In the genomic region with DNA sequence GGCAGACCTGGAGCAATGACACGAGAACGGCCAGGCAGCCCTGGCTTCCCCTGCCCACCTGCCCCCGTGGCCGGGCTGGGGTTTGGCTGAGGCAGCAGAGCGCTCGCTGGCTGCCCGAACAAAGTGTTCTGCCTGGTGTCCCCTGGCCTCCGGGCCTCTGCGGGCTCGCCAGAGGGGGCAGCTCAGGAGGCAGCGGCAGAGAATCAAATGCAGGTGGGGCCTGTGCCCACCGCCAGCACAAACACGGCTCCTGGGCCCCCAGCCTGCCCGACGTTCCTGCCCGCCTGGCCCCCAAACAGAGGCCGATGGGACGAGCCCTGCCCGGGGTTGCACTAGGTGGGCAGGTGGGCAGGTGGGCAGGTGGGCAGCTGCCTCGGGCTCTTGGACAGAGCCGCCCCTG, we compare ENCODE assay signal across 29 cellular contexts. TPM values are rescaled to one million over a fixed set of nuclear protein-coding genes. Genes with fewer than 3 reads are reported as not detected.
"Had no signal": no experiment of that assay in that cellular context is flagged by ENCODE, and none has a peak within 500 bp of the region (broad histone marks: within the 10 kb centered on the region; RNA-seq: fewer than 3 reads in every experiment).

No MANE protein-coding gene starts in this region.

- ATAC-seq: activated CD8-positive, alpha-beta T cell treated with anti-CD3 and anti-CD28 coated beads for 36 hours; activated T-cell treated with anti-CD3 and anti-CD28 coated beads, Interleukin-2, amount 50 U/mL, for 72 hours; activated T-helper 17 cell treated with anti-CD3 and anti-CD28 coated beads, Interleukin-2, amount 50 U/mL, for 72 hours; K562 had no signal

- H3K27ac ChIP-seq: brain microvascular endothelial cell, PC-9, RWPE1, SJCRH30, SK-N-MC had no signal

- H3K4me2 ChIP-seq: PC-9 had no signal

- H3K4me1 ChIP-seq: SJCRH30 had no signal

- H3K4me3 ChIP-seq: K562, PC-9, SJCRH30, SK-N-MC had no signal

- H3K27me3 ChIP-seq: brain microvascular endothelial cell had no signal

- H3K36me3 ChIP-seq: brain microvascular endothelial cell, SJCRH30 had no signal

- H3K9me3 ChIP-seq: SJCRH30 had no signal

- DNase-seq: activated CD4-positive, alpha-beta T cell treated with anti-CD3 and anti-CD28 coated beads, Interleukin-2, amount 10 ng/mL, durations not matched to agents 24 days and 14 days; activated CD4-positive, alpha-beta T cell treated with anti-CD3 and anti-CD28 coated beads, Interleukin-2, amount 50 U/mL, for 4 hours; activated CD8-positive, alpha-beta T cell treated with anti-CD3 and anti-CD28 coated beads for 36 hours; activated effector memory CD4-positive, alpha-beta T cell treated with anti-CD3 and anti-CD28 coated beads, Interleukin-2, amount 50 U/mL, for 16 hours; activated naive CD4-positive, alpha-beta T cell; activated naive CD4-positive, alpha-beta T cell treated with anti-CD3 and anti-CD28 coated beads, Interleukin-2, amount 50 U/mL, for 16 hours; activated naive CD8-positive, alpha-beta T cell treated with anti-CD3 and anti-CD28 coated beads for 36 hours; activated T-cell treated with anti-CD3 and anti-CD28 coated beads, Interleukin-2, amount 50 U/mL, for 1 hour; activated T-cell treated with anti-CD3 and anti-CD28 coated beads, Interleukin-2, amount 50 U/mL, for 72 hours; amniotic stem cell; aorta; brain microvascular endothelial cell; NCI-H1105; NCI-H1417 treated with DMSO at 0.1 percent for 48 hours; NCI-H187 treated with DMSO at 0.1 percent for 48 hours; NCI-H2081; NCI-H2171 treated with DMSO at 0.1 percent for 48 hours; NCI-H2227 treated with DMSO at 0.1 percent for 48 hours; NCI-H446; NCI-H510A treated with DMSO at 0.1 percent for 48 hours; NCI-H526 treated with DMSO at 0.1 percent for 48 hours; NCI-H774; PC-9; SHP77; SJCRH30 had no signal

RNA-seq across cellular contexts. Expression of gene CDKN1C, which starts 46.9 kb away (rescaled TPM):
- total RNA-seq: SJCRH30 had no signal
